Comparison of ENCODE assay signal across 8 cellular contexts in genomic region chr6:37101991-37102298, GRCh38.
DNase-seq lines count a peak whose midpoint lies in the region; ATAC-seq and TF ChIP-seq lines count a peak whose summit lies in the region.

No MANE protein-coding gene starts in this region.

- no peaks in the 10 kb centered on the region for H3K27me3 Mint-ChIP-seq in activated T-cell treated with anti-CD3 and anti-CD28 coated beads, Interleukin-2, amount 50 U/mL, for 4 hours (ENCODE audit: low read depth)
- H3K27me3 Mint-ChIP-seq in brain, result peaks cover 11% of the 10 kb centered on the region
- H3K27me3 Mint-ChIP-seq in mesothelial cell of epicardium (ENCODE audit: low read depth), result no peaks in the 10 kb centered on the region
- no peaks in the 10 kb centered on the region for H3K27me3 Mint-ChIP-seq in type B pancreatic cell

- no peaks in the 10 kb centered on the region for H3K36me3 Mint-ChIP-seq in activated T-cell treated with anti-CD3 and anti-CD28 coated beads, Interleukin-2, amount 50 U/mL, for 4 hours (ENCODE audit: insufficient read depth)
- H3K36me3 Mint-ChIP-seq in brain (no peaks in the 10 kb centered on the region), mesothelial cell of epicardium (no peaks in the 10 kb centered on the region), type B pancreatic cell (no peaks in the 10 kb centered on the region)

- DNase-seq in activated T-cell treated with anti-CD3 and anti-CD28 coated beads, Interleukin-2, amount 50 U/mL, for 4 hours, result no peak
- DNase-seq in activated T-cell treated with anti-CD3 and anti-CD28 coated beads for 4 hours, result no peak
- DNase-seq in mesothelial cell of epicardium (ENCODE audit: low spot score in 2 of 2, unreplicated experiment in 2 of 2), result no peak
- no peak for DNase-seq in type B pancreatic cell (ENCODE audit: extremely low spot score, unreplicated experiment)
- DNase-seq in foreskin melanocyte, result no peak
- no peak for DNase-seq in SW 1271 (lab: John Stamatoyannopoulos, UW)
- no peak for DNase-seq in occipital lobe (lab: John Stamatoyannopoulos, UW)

- peaks cover 24% of the 10 kb centered on the region for H3K4me1 Mint-ChIP-seq in activated T-cell treated with anti-CD3 and anti-CD28 coated beads, Interleukin-2, amount 50 U/mL, for 4 hours (ENCODE audit: low read depth)
- peaks cover 45% of the 10 kb centered on the region for H3K4me1 Mint-ChIP-seq in brain
- peaks cover 37% of the 10 kb centered on the region for H3K4me1 Mint-ChIP-seq in mesothelial cell of epicardium
- peaks cover 41% of the 10 kb centered on the region for H3K4me1 Mint-ChIP-seq in type B pancreatic cell (ENCODE audit: unreplicated experiment)

- peak overlapping the region; percentile 50 for H3K4me3 Mint-ChIP-seq in activated T-cell treated with anti-CD3 and anti-CD28 coated beads, Interleukin-2, amount 50 U/mL, for 4 hours
- H3K4me3 Mint-ChIP-seq in brain (peak overlapping the region; percentile 64 to 86 (median 79)), mesothelial cell of epicardium (peak overlapping the region; percentile 54), type B pancreatic cell (peak overlapping the region; percentile 83)

- TF ChIP-seq CTCF in brain (conservative IDR thresholded peaks at IDR 0.05) (no peak), mesothelial cell of epicardium (IDR thresholded peaks at IDR 0.05; ENCODE audit: unreplicated experiment) (no peak), type B pancreatic cell (conservative IDR thresholded peaks at IDR 0.05) (no peak)

- peak overlapping the region; percentile 96 to 99 (median 98) for H3K27ac Mint-ChIP-seq in brain
- peak overlapping the region; percentile 92 for H3K27ac Mint-ChIP-seq in mesothelial cell of epicardium
- peak overlapping the region; percentile 98 for H3K27ac Mint-ChIP-seq in type B pancreatic cell

- no peaks in the 10 kb centered on the region for H3K9me3 Mint-ChIP-seq in activated T-cell treated with anti-CD3 and anti-CD28 coated beads, Interleukin-2, amount 50 U/mL, for 4 hours
- H3K9me3 Mint-ChIP-seq in brain (peaks cover 0 to 4% (median 0%) of the 10 kb centered on the region in 5 experiments), mesothelial cell of epicardium (no peaks in the 10 kb centered on the region), type B pancreatic cell (no peaks in the 10 kb centered on the region)

- no peak for ATAC-seq in activated T-cell treated with anti-CD3 and anti-CD28 coated beads, Interleukin-2, amount 50 U/mL, for 4 hours
